In the genomic region with DNA sequence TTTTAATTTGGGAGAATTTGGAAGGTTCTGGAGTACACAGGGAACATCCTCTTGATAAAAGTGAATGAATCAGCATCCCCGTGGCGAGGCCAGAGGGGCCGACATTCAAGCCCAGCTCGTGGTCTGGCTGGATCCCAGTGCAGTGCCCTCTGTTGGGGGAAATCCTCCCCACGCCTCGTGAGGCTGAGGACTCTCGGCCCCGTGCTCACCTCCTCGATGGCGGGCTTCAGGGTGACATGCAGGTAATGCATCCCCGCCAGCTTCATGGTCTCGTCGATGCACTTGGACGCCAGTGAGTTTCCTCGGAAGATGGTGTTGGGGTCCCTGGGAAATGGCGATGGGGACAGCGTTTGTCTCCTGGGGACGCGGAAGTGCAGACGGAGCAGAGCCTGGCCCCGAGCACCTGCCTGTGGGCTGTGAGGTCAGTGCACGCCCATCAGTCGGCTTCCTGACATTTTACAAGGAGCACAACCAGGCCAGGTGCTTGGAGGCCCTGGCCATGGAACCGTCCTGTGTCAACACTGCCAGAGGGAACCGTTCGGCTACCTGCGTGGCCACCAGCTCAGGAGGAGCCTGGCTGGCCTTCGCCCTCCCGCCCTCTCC, we compare ENCODE assay signal across 10 cellular contexts.
DNase-seq lines count a peak whose midpoint lies in the region; ATAC-seq lines count a peak whose summit lies in the region.
"Had no signal": no experiment of that assay in that cellular context is flagged by ENCODE, and none has a peak within 500 bp of the region (broad histone marks: within the 10 kb centered on the region; RNA-seq: fewer than 3 reads in every experiment).

No MANE protein-coding gene starts in this region.

- H3K4me3 Mint-ChIP-seq in stimulated activated naive CD8-positive, alpha-beta T cell treated with anti-CD3 and anti-CD28 coated beads, Interleukin-15, amount 100 ng/mL, for 72 hours: no peak overlapping the region

- DNase-seq in stimulated activated naive CD8-positive, alpha-beta T cell treated with anti-CD3 and anti-CD28 coated beads, Interleukin-15, Interleukin-2, amounts not matched to agents 100 U/mL and 50 U/mL, for 24 hours: peak; percentile 20
- no peak for DNase-seq in stimulated activated naive CD8-positive, alpha-beta T cell treated with anti-CD3 and anti-CD28 coated beads, Interleukin-15, amount 100 ng/mL, for 72 hours
- peak; percentile 46 for DNase-seq in SHP77 treated with DMSO at 0.1 percent for 48 hours (lab: John Stamatoyannopoulos, UW)
- peak; percentile 39 for DNase-seq in fibroblast of peridontal ligament (ENCODE audit: extremely low read depth)
- DNase-seq in dedifferentiated amniotic fluid mesenchymal stem cell (ENCODE audit: extremely low spot score): no peak
- DNase-seq in NCI-H2029 (lab: John Stamatoyannopoulos, UW): no peak
- DNase-seq in hepatic stellate cell (ENCODE audit: low spot score): no peak
- DNase-seq: DMS153, NCI-H187 treated with DMSO at 0.1 percent for 48 hours had no signal

- ATAC-seq in stimulated activated naive CD8-positive, alpha-beta T cell treated with anti-CD3 and anti-CD28 coated beads, Interleukin-15, Interleukin-2, amounts not matched to agents 100 U/mL and 50 U/mL, for 24 hours: no peak
- no peak for ATAC-seq in stimulated activated naive CD8-positive, alpha-beta T cell treated with anti-CD3 and anti-CD28 coated beads, Interleukin-15, amount 100 ng/mL, for 72 hours
- ATAC-seq in GM18858 (IDR thresholded peaks at IDR 0.05; ENCODE audit: unreplicated experiment): no peak

- peaks cover 17% of the 10 kb centered on the region for H3K4me1 Mint-ChIP-seq in stimulated activated naive CD8-positive, alpha-beta T cell treated with anti-CD3 and anti-CD28 coated beads, Interleukin-15, amount 100 ng/mL, for 72 hours

- peak overlapping the region in 1 of 2 donors; percentile 71 for H3K27ac Mint-ChIP-seq in stimulated activated naive CD8-positive, alpha-beta T cell treated with anti-CD3 and anti-CD28 coated beads, Interleukin-15, amount 100 ng/mL, for 72 hours

- H3K9me3 Mint-ChIP-seq in stimulated activated naive CD8-positive, alpha-beta T cell treated with anti-CD3 and anti-CD28 coated beads, Interleukin-15, amount 100 ng/mL, for 72 hours: no peaks in the 10 kb centered on the region

- H3K27me3 Mint-ChIP-seq in stimulated activated naive CD8-positive, alpha-beta T cell treated with anti-CD3 and anti-CD28 coated beads, Interleukin-15, amount 100 ng/mL, for 72 hours: no peaks in the 10 kb centered on the region

Comparison
In these comparisons a context has a peak if more than half of its experiments do, and no peak if none do; other contexts are left out.
1. DNase-seq: peak in stimulated activated naive CD8-positive, alpha-beta T cell treated with anti-CD3 and anti-CD28 coated beads, Interleukin-15, Interleukin-2, amounts not matched to agents 100 U/mL and 50 U/mL, for 24 hours (single experiment), SHP77 treated with DMSO at 0.1 percent for 48 hours (single experiment) and fibroblast of peridontal ligament (single experiment); none in stimulated activated naive CD8-positive, alpha-beta T cell treated with anti-CD3 and anti-CD28 coated beads, Interleukin-15, amount 100 ng/mL, for 72 hours (0 of 2), dedifferentiated amniotic fluid mesenchymal stem cell (single experiment), NCI-H2029 (single experiment) and hepatic stellate cell (single experiment).